ENCODE assay signal across 1 cellular context in genomic region chr1:149887456-149888159, GRCh38.
TF ChIP-seq lines count a peak whose summit lies in the region.

No MANE protein-coding gene starts in this region.

TF ChIP-seq in A549, 52 proteins besides CTCF, POLR2A, EP300 and RAD21 (continued from another document):
- TF ChIP-seq CBX2 (IDR thresholded peaks at IDR 0.05; ENCODE audit: borderline replicate concordance, low read depth) = no peak
- TF ChIP-seq EHF (CRISPR knock-in tag; IDR thresholded peaks at IDR 0.05) = no peak
- TF ChIP-seq HES2 (IDR thresholded peaks at IDR 0.05) = no peak
- no peak for TF ChIP-seq JUNB (IDR thresholded peaks at IDR 0.05)
- TF ChIP-seq USF2 (IDR thresholded peaks at IDR 0.05) = no peak
- no peak for TF ChIP-seq ZSCAN20 (CRISPR knock-in tag; IDR thresholded peaks at IDR 0.05)
- no peak for TF ChIP-seq ZNF302 (CRISPR knock-in tag; IDR thresholded peaks at IDR 0.05)
- TF ChIP-seq BCL3 (IDR thresholded peaks at IDR 0.05) = peak; percentile 75; the same call in 2 of the 3 replicates
- TF ChIP-seq CHD2 (IDR thresholded peaks at IDR 0.05; ENCODE audit: low read length, partially characterized antibody) = no peak
- no peak for TF ChIP-seq MAZ (IDR thresholded peaks at IDR 0.05; ENCODE audit: borderline replicate concordance, low read depth, low read length)
- TF ChIP-seq ATOH8 (CRISPR knock-in tag; IDR thresholded peaks at IDR 0.05; ENCODE audit: low read depth) = peak; percentile 14; the same call in 1 of the 2 replicates
- no peak for TF ChIP-seq CBX8 (IDR thresholded peaks at IDR 0.05)
- TF ChIP-seq RCOR1 (IDR thresholded peaks at IDR 0.05; ENCODE audit: low read depth, low read length) = no peak
- peak; percentile 92 for TF ChIP-seq FOSB (CRISPR knock-in tag; IDR thresholded peaks at IDR 0.05)
- TF ChIP-seq SMC3 (IDR thresholded peaks at IDR 0.05) = no peak
- TF ChIP-seq TFCP2L1 (CRISPR knock-in tag; IDR thresholded peaks at IDR 0.05) = peak; percentile 96; the same call in 1 of the 2 replicates
- TF ChIP-seq HOXB5 (CRISPR knock-in tag; IDR thresholded peaks at IDR 0.05) = 0 out of 2 replicates have a peak, but pooled peaks have one; percentile 25
- no peak for TF ChIP-seq KDM1A (IDR thresholded peaks at IDR 0.05; ENCODE audit: low read depth)
- no peak for TF ChIP-seq MYC (IDR thresholded peaks at IDR 0.05; ENCODE audit: borderline replicate concordance, low read length)
- TF ChIP-seq NR3C1 (IDR thresholded peaks at IDR 0.05) = no peak
- TF ChIP-seq HDAC2 (IDR thresholded peaks at IDR 0.05) = no peak
- TF ChIP-seq RFX5 (IDR thresholded peaks at IDR 0.05) = no peak
- no peak for TF ChIP-seq FOXS1 (CRISPR knock-in tag; IDR thresholded peaks at IDR 0.05)
- TF ChIP-seq HOXA7 (CRISPR knock-in tag; IDR thresholded peaks at IDR 0.05) = peak; percentile 84; the same call in 1 of the 2 replicates
- no peak for TF ChIP-seq BHLHE40 (IDR thresholded peaks at IDR 0.05; ENCODE audit: low read depth, low read length)
- no peak for TF ChIP-seq RNF2 (IDR thresholded peaks at IDR 0.05; ENCODE audit: borderline replicate concordance, low read depth)
- TF ChIP-seq NFE2L2 (conservative IDR thresholded peaks at IDR 0.05; ENCODE audit: low read length) = no peak
- no peak for TF ChIP-seq HOXB13 (CRISPR knock-in tag; IDR thresholded peaks at IDR 0.05; ENCODE audit: low read depth)
- TF ChIP-seq FOSL2 (IDR thresholded peaks at IDR 0.05) = no peak
- TF ChIP-seq FOSL2 (CRISPR knock-in tag; IDR thresholded peaks at IDR 0.05) = no peak; the same call in 1 of the 2 replicates
- peak; percentile 47 for TF ChIP-seq REST (IDR thresholded peaks at IDR 0.05)
- TF ChIP-seq JUN (IDR thresholded peaks at IDR 0.05) = peak in 1 of 2 experiments; percentile 95; a peak in 3 of 5 replicates
- no peak for TF ChIP-seq HEYL (CRISPR knock-in tag; IDR thresholded peaks at IDR 0.05)
- TF ChIP-seq EHMT2 (IDR thresholded peaks at IDR 0.05; ENCODE audit: low read depth) = no peak
- no peak for TF ChIP-seq CHD4 (IDR thresholded peaks at IDR 0.05; ENCODE audit: borderline replicate concordance)
- no peak for TF ChIP-seq ESRRA (IDR thresholded peaks at IDR 0.05; ENCODE audit: borderline replicate concordance, low read length)
- TF ChIP-seq MAFK (IDR thresholded peaks at IDR 0.05; ENCODE audit: partially characterized antibody) = peak; percentile 47
